Comparison of ENCODE assay signal across 12 cellular contexts in genomic region chr5:44002381-44002901, GRCh38.
DNase-seq lines count a peak whose midpoint lies in the region; TF ChIP-seq lines count a peak whose summit lies in the region.
"Had no signal": no experiment of that assay in that cellular context is flagged by ENCODE, and none has a peak within 500 bp of the region (broad histone marks: within the 10 kb centered on the region; RNA-seq: fewer than 3 reads in every experiment).

No MANE protein-coding gene starts in this region.

- DNase-seq in SIG-M5 treated with dmso at 0.1 percent for 504 hours (lab: John Stamatoyannopoulos, UW; ENCODE audit: unreplicated experiment) (peak; percentile 60), SIG-M5 (lab: John Stamatoyannopoulos, UW) (no peak), RKO (ENCODE audit: low spot score) (peak; percentile 1), fibroblast of the aortic adventitia (ENCODE audit: low read depth) (peak; percentile 39), ureter (ENCODE audit: low spot score) (peak; percentile 58), NCI-H774 (lab: John Stamatoyannopoulos, UW) (no peak), CD1c-positive myeloid dendritic cell (ENCODE audit: extremely low spot score) (no peak)
- no peak for DNase-seq in stimulated activated CD4-positive, alpha-beta T cell treated with anti-CD3 and anti-CD28 coated beads, Interleukin-4, amount 100 ng/mL, for 24 hours
- DNase-seq: EL, NCI-H2081 treated with DMSO at 0.1 percent for 48 hours had no signal

- no peak overlapping the region for H3K4me3 ChIP-seq in fibroblast of the aortic adventitia (ENCODE audit: low read depth, low read length)
- H3K4me3 ChIP-seq: coronary artery, smooth muscle cell had no signal

- no peak for TF ChIP-seq CTCF in fibroblast of the aortic adventitia (IDR thresholded peaks at IDR 0.05; ENCODE audit: insufficient read depth, low read length)

Comparison
In these comparisons a context has a peak if more than half of its experiments do, and no peak if none do; other contexts are left out.
1. DNase-seq: peak in SIG-M5 treated with dmso at 0.1 percent for 504 hours (single experiment), RKO (single experiment), fibroblast of the aortic adventitia (single experiment) and ureter (single experiment); none in SIG-M5 (single experiment), NCI-H774 (single experiment), stimulated activated CD4-positive, alpha-beta T cell treated with anti-CD3 and anti-CD28 coated beads, Interleukin-4, amount 100 ng/mL, for 24 hours (single experiment) and CD1c-positive myeloid dendritic cell (single experiment).